In the genomic region with DNA sequence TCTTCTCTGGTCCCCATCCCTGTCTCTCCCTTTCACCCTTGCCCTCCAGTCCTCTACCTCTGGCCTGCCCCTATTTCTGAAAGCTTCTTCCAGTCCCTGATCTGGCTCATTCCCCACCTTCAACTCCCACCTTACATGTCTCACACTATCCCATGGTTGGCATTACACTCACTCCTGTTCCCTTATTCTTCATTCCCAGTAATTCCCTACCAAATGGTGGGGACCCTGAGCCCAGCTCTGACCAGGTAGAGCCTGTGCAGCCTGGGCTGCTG, we compare ENCODE assay signal across 8 cellular contexts. TPM values are rescaled to one million over a fixed set of nuclear protein-coding genes. Genes with fewer than 3 reads are reported as not detected.
DNase-seq lines count a peak whose midpoint lies in the region; ATAC-seq and TF ChIP-seq lines count a peak whose summit lies in the region.

No MANE protein-coding gene starts in this region.

- no peaks in the 10 kb centered on the region for H3K27me3 Mint-ChIP-seq in CD4-positive, CD25-positive, alpha-beta regulatory T cell
- H3K27me3 Mint-ChIP-seq in effector memory CD8-positive, alpha-beta T cell: no peaks in the 10 kb centered on the region

- H4K20me1 ChIP-seq in Karpas-422 (ENCODE audit: insufficient read depth, low read depth, low read length): no peaks in the 10 kb centered on the region; the same call in 1 of the 2 replicates

- peaks cover 0 to 2% (median 0%) of the 10 kb centered on the region in 7 donors for H3K9me3 Mint-ChIP-seq in CD4-positive, CD25-positive, alpha-beta regulatory T cell
- no peaks in the 10 kb centered on the region for H3K9me3 Mint-ChIP-seq in effector memory CD8-positive, alpha-beta T cell

- H3K9me3 ChIP-seq in CD4-positive, CD25-positive, alpha-beta regulatory T cell (ENCODE audit: control insufficient read depth in 2 of 2, low read length in 2 of 2): no peaks in the 10 kb centered on the region
- no peaks in the 10 kb centered on the region for H3K9me3 ChIP-seq in Karpas-422 (ENCODE audit: low read length)
- H3K9me3 ChIP-seq in neutrophil: no peaks in the 10 kb centered on the region
- H3K9me3 ChIP-seq in colonic mucosa: no peaks in the 10 kb centered on the region
- no peaks in the 10 kb centered on the region for H3K9me3 ChIP-seq in mucosa of descending colon

- H3K4me2 ChIP-seq in Karpas-422 (ENCODE audit: low read depth, low read length, poor library complexity, severe bottlenecking): peak overlapping the region; percentile 86

- H3K9me2 ChIP-seq in Karpas-422 (replicated peaks; ENCODE audit: insufficient read depth, low read length): no peaks in the 10 kb centered on the region

- peaks cover 0 to 21% (median 11%) of the 10 kb centered on the region in 4 donors for H3K4me1 Mint-ChIP-seq in CD4-positive, CD25-positive, alpha-beta regulatory T cell
- peaks cover 13 to 15% of the 10 kb centered on the region in 2 donors for H3K4me1 Mint-ChIP-seq in effector memory CD8-positive, alpha-beta T cell (ENCODE audit: low read depth in 2 of 2)

- H3K36me3 Mint-ChIP-seq in CD4-positive, CD25-positive, alpha-beta regulatory T cell: peaks cover 12% of the 10 kb centered on the region
- peaks cover 94% of the 10 kb centered on the region for H3K36me3 Mint-ChIP-seq in effector memory CD8-positive, alpha-beta T cell (ENCODE audit: insufficient read depth)

- no peak overlapping the region for H2AFZ ChIP-seq in Karpas-422 (ENCODE audit: low read length)

- peak overlapping the region; percentile 78 to 93 (median 88) for H3K27ac Mint-ChIP-seq in CD4-positive, CD25-positive, alpha-beta regulatory T cell
- peak overlapping the region; percentile 51 to 88 for H3K27ac Mint-ChIP-seq in effector memory CD8-positive, alpha-beta T cell

- H3K4me3 ChIP-seq in CD4-positive, CD25-positive, alpha-beta regulatory T cell (ENCODE audit: low read depth, low read length): peak overlapping the region; percentile 52
- H3K4me3 ChIP-seq in Karpas-422 (ENCODE audit: low read length) (peak overlapping the region; percentile 87), neutrophil (ENCODE audit: low read depth in 1 of 2, low read length in 1 of 2) (peak overlapping the region; percentile 79 to 95), colonic mucosa (no peak overlapping the region), mucosa of descending colon (no peak overlapping the region)

- no peak for ATAC-seq in CD4-positive, CD25-positive, alpha-beta regulatory T cell (ENCODE audit: low read depth in 2 of 2)
- ATAC-seq in effector memory CD8-positive, alpha-beta T cell (replicated peaks): no peak
- ATAC-seq in mucosa of descending colon: no peak

- H3K27me3 ChIP-seq in CD4-positive, CD25-positive, alpha-beta regulatory T cell (ENCODE audit: control insufficient read depth, insufficient read depth, low read length): no peaks in the 10 kb centered on the region
- H3K27me3 ChIP-seq in Karpas-422 (ENCODE audit: low read length) (no peaks in the 10 kb centered on the region), neutrophil (peaks cover 8% of the 10 kb centered on the region), colonic mucosa (no peaks in the 10 kb centered on the region)

- H3K4me1 ChIP-seq in CD4-positive, CD25-positive, alpha-beta regulatory T cell (ENCODE audit: control insufficient read depth, insufficient read depth, low read length, poor library complexity, severe bottlenecking): peaks cover 12% of the 10 kb centered on the region
- H3K4me1 ChIP-seq in Karpas-422 (ENCODE audit: low read length): peaks cover 45% of the 10 kb centered on the region
- H3K4me1 ChIP-seq in neutrophil (ENCODE audit: control insufficient read depth in 1 of 2, insufficient read depth in 1 of 2, low read depth in 1 of 2, low read length in 1 of 2): peaks cover 43 to 51% of the 10 kb centered on the region in 2 experiments
- peaks cover 6% of the 10 kb centered on the region for H3K4me1 ChIP-seq in colonic mucosa
- peaks cover 24% of the 10 kb centered on the region for H3K4me1 ChIP-seq in mucosa of descending colon (ENCODE audit: low read depth)

- DNase-seq in CD4-positive, CD25-positive, alpha-beta regulatory T cell: no peak
- DNase-seq in Karpas-422 (no peak), SKM-1 (lab: John Stamatoyannopoulos, UW; ENCODE audit: unreplicated experiment) (no peak), colonic mucosa (no peak), mucosa of descending colon (no peak), head of caudate nucleus (no peak)
- DNase-seq in effector memory CD8-positive, alpha-beta T cell: no peak

- peaks cover 3% of the 10 kb centered on the region for H3K36me3 ChIP-seq in CD4-positive, CD25-positive, alpha-beta regulatory T cell (ENCODE audit: control insufficient read depth, insufficient read depth, low read length)
- H3K36me3 ChIP-seq in Karpas-422 (ENCODE audit: insufficient read depth, low read length) (no peaks in the 10 kb centered on the region), neutrophil (peaks cover 52% of the 10 kb centered on the region), colonic mucosa (no peaks in the 10 kb centered on the region), mucosa of descending colon (ENCODE audit: low read depth) (no peaks in the 10 kb centered on the region)

- H3K9ac ChIP-seq in Karpas-422 (ENCODE audit: low read length) (peak overlapping the region; percentile 87), colonic mucosa (ENCODE audit: low read depth in 2 of 2, low read length in 2 of 2) (peak overlapping the region in 1 of 2 donors; percentile 75)

- intact Hi-C loops in colonic mucosa (cut with DNase I) (loop anchor here (10.0 kb wide), 1 partner anchor 54 kb away; no protein-coding TSS in a partner anchor), mucosa of descending colon (cut with DNase I, micrococcal nuclease) (no loop called here), head of caudate nucleus (cut with DNase I) (no loop called here)

- no peak overlapping the region for H3K27ac ChIP-seq in CD4-positive, CD25-positive, alpha-beta regulatory T cell (ENCODE audit: insufficient read depth, low read length, poor library complexity, severe bottlenecking)
- H3K27ac ChIP-seq in Karpas-422 (ENCODE audit: low read length) (peak overlapping the region; percentile 39), neutrophil (no peak overlapping the region), colonic mucosa (no peak overlapping the region)

- peak overlapping the region; percentile 84 to 95 (median 88) for H3K4me3 Mint-ChIP-seq in CD4-positive, CD25-positive, alpha-beta regulatory T cell
- peak overlapping the region; percentile 74 to 86 for H3K4me3 Mint-ChIP-seq in effector memory CD8-positive, alpha-beta T cell

- no peaks in the 10 kb centered on the region for H3K79me2 ChIP-seq in Karpas-422 (ENCODE audit: low read length)

- TF ChIP-seq CTCF in neutrophil (IDR thresholded peaks at IDR 0.05): no peak
- TF ChIP-seq CTCF in colonic mucosa (IDR thresholded peaks at IDR 0.05): no peak
- no peak for TF ChIP-seq CTCF in mucosa of descending colon (IDR thresholded peaks at IDR 0.05)

RNA-seq across cellular contexts. Expression of a gene that starts 6.4 kb away (rescaled TPM):
- 60.9 TPM for total RNA-seq in CD4-positive, CD25-positive, alpha-beta regulatory T cell
- under 1 TPM; 0.37 to 0.77 (median 0.47) TPM for polyA plus RNA-seq in CD4-positive, CD25-positive, alpha-beta regulatory T cell
- total RNA-seq in Karpas-422 (2014; rRNA removed; shearing (Covaris generic); ENCODE audit: low replicate concordance): 4.6 and 8.1 TPM in 2 replicates
- total RNA-seq in colonic mucosa (10 to 100 TPM; 38.1 to 60.9 TPM), mucosa of descending colon (100 to 1,000 TPM in 2 of 3 donors, 10 to 100 TPM in 1; 65.9 to 155 (median 114) TPM)

RNA-seq across cellular contexts. Expression of a gene that starts 33.6 kb away (rescaled TPM):
- total RNA-seq in CD4-positive, CD25-positive, alpha-beta regulatory T cell: 9.7 TPM
- 10 to 100 TPM; 33.9 to 44.6 (median 40.1) TPM for polyA plus RNA-seq in CD4-positive, CD25-positive, alpha-beta regulatory T cell
- total RNA-seq in Karpas-422 (2014; rRNA removed; shearing (Covaris generic); ENCODE audit: low replicate concordance): 13.0 and 18.4 TPM in 2 replicates
- total RNA-seq in colonic mucosa (10 to 100 TPM; 22.3 to 32.6 TPM), mucosa of descending colon (10 to 100 TPM; 14.4 to 26.3 (median 24.3) TPM)

Comparison
In these comparisons a context has a peak if more than half of its experiments do, and no peak if none do; other contexts are left out.
1. H3K4me3 ChIP-seq: peak in CD4-positive, CD25-positive, alpha-beta regulatory T cell (single experiment), Karpas-422 (single experiment) and neutrophil (2 of 2); none in colonic mucosa (single experiment) and mucosa of descending colon (single experiment).